In genomic region chr9:134864821-134865190, GRCh38 we compare ENCODE assay signal across 22 cellular contexts. TPM values are rescaled to one million over a fixed set of nuclear protein-coding genes. Genes with fewer than 3 reads are reported as not detected.
DNase-seq lines count a peak whose midpoint lies in the region; ATAC-seq, FAIRE-seq and TF ChIP-seq lines count a peak whose summit lies in the region.
"Had no signal": no experiment of that assay in that cellular context is flagged by ENCODE, and none has a peak within 500 bp of the region (broad histone marks: within the 10 kb centered on the region; RNA-seq: fewer than 3 reads in every experiment).

No MANE protein-coding gene starts in this region.

- no peak overlapping the region for H3K27ac Mint-ChIP-seq in activated naive CD8-positive, alpha-beta T cell treated with anti-CD3 and anti-CD28 coated beads, Interleukin-2, amount 50 U/mL, for 24 hours
- H3K27ac Mint-ChIP-seq: CD4-positive, CD25-positive, alpha-beta regulatory T cell had no signal

- H3K9ac ChIP-seq in mesendoderm (ENCODE audit: low read length): no peak overlapping the region

- no peak overlapping the region for H3K4me3 Mint-ChIP-seq in activated naive CD8-positive, alpha-beta T cell treated with anti-CD3 and anti-CD28 coated beads, Interleukin-2, amount 50 U/mL, for 24 hours
- H3K4me3 Mint-ChIP-seq: CD4-positive, CD25-positive, alpha-beta regulatory T cell had no signal

- no peaks in the 10 kb centered on the region for H3K9me3 ChIP-seq in lower lobe of right lung
- peaks cover 0 to 2% (median 0%) of the 10 kb centered on the region in 8 donors for H3K9me3 ChIP-seq in spleen

- no peaks in the 10 kb centered on the region for H3K4me1 Mint-ChIP-seq in activated naive CD8-positive, alpha-beta T cell treated with anti-CD3 and anti-CD28 coated beads, Interleukin-2, amount 50 U/mL, for 24 hours
- H3K4me1 Mint-ChIP-seq: CD4-positive, CD25-positive, alpha-beta regulatory T cell had no signal

- intact Hi-C loops in cardiac septum (cut with DNase I) (no loop called here), left cardiac atrium (cut with DNase I) (no loop called here), lower lobe of right lung (cut with DNase I) (no loop called here), spleen (cut with DNase I; ENCODE audit: low total_unique reads) (no loop called here)

- no peak overlapping the region for H2AK5ac ChIP-seq in mesendoderm (ENCODE audit: low read length)

- H3K36me3 Mint-ChIP-seq in activated naive CD8-positive, alpha-beta T cell treated with anti-CD3 and anti-CD28 coated beads, Interleukin-2, amount 50 U/mL, for 24 hours (ENCODE audit: low read depth): no peaks in the 10 kb centered on the region
- H3K36me3 Mint-ChIP-seq: CD4-positive, CD25-positive, alpha-beta regulatory T cell had no signal

- FAIRE-seq in GM19239 (lab: Jason Lieb, UNC): no peak
- FAIRE-seq: D721Med, H1 had no signal

- H3K18ac ChIP-seq in mesendoderm (ENCODE audit: low read length): no peak overlapping the region

- H3K27me3 ChIP-seq in lower lobe of right lung (ENCODE audit: low read depth) (no peaks in the 10 kb centered on the region), spleen (replicated peaks in 1 of 7) (peaks cover 0 to 23% (median 0%) of the 10 kb centered on the region in 7 donors), mesendoderm (ENCODE audit: insufficient read depth, low read length, poor library complexity) (no peaks in the 10 kb centered on the region)

- no peak overlapping the region for H3K27ac ChIP-seq in lower lobe of right lung
- H3K27ac ChIP-seq in spleen: peak overlapping the region in 5 of 8 donors; percentile 74 to 82 (median 79)
- H3K27ac ChIP-seq in mesendoderm (ENCODE audit: low read depth, low read length): no peak overlapping the region
- H3K27ac ChIP-seq: PC-9 had no signal

- H2BK5ac ChIP-seq in mesendoderm (ENCODE audit: low read length): no peak overlapping the region

- no peaks in the 10 kb centered on the region for H3K36me3 ChIP-seq in lower lobe of right lung
- no peaks in the 10 kb centered on the region for H3K36me3 ChIP-seq in spleen
- H3K36me3 ChIP-seq in mesendoderm (ENCODE audit: control insufficient read depth, insufficient read depth, low read length): no peaks in the 10 kb centered on the region

- ATAC-seq in left cardiac atrium: no peak
- ATAC-seq in lower lobe of right lung: no peak
- no peak for ATAC-seq in activated naive CD8-positive, alpha-beta T cell treated with anti-CD3 and anti-CD28 coated beads, Interleukin-2, amount 50 U/mL, for 24 hours

- no peak overlapping the region for H3K4me3 ChIP-seq in lower lobe of right lung
- no peak overlapping the region for H3K4me3 ChIP-seq in spleen
- no peak overlapping the region for H3K4me3 ChIP-seq in mesendoderm (ENCODE audit: low read length)
- H3K4me3 ChIP-seq: PC-9 had no signal

- no peak for TF ChIP-seq CTCF in lower lobe of right lung (IDR thresholded peaks at IDR 0.05)
- no peak for TF ChIP-seq CTCF in spleen (IDR thresholded peaks at IDR 0.05 in 8 of 11, conservative IDR thresholded peaks at IDR 0.05 in 3 of 11)

- no peaks in the 10 kb centered on the region for H3K9me3 Mint-ChIP-seq in activated naive CD8-positive, alpha-beta T cell treated with anti-CD3 and anti-CD28 coated beads, Interleukin-2, amount 50 U/mL, for 24 hours

- no peak overlapping the region for H4K8ac ChIP-seq in mesendoderm (ENCODE audit: low read depth, low read length)

- H2BK15ac ChIP-seq in mesendoderm (replicated peaks; ENCODE audit: low read depth): no peak overlapping the region

- H3K4me1 ChIP-seq in lower lobe of right lung (no peaks in the 10 kb centered on the region), spleen (peaks cover 0 to 9% (median 0%) of the 10 kb centered on the region in 6 donors), mesendoderm (ENCODE audit: control insufficient read depth, low read depth, low read length) (no peaks in the 10 kb centered on the region)

- no peak overlapping the region for H2BK120ac ChIP-seq in mesendoderm (ENCODE audit: low read depth, low read length)

- DNase-seq in cardiac septum (ENCODE audit: low spot score): peak; percentile 9
- DNase-seq in left cardiac atrium: no peak
- peak; percentile 34 for DNase-seq in lower lobe of right lung
- peak; percentile 51 for DNase-seq in spleen
- no peak for DNase-seq in activated naive CD8-positive, alpha-beta T cell treated with anti-CD3 and anti-CD28 coated beads, Interleukin-2, amount 50 U/mL, for 24 hours
- no peak for DNase-seq in GM19239 (ENCODE audit: insufficient read length, low spot score)
- no peak for DNase-seq in mesendoderm
- DNase-seq: CD4-positive, CD25-positive, alpha-beta regulatory T cell; NCI-H1048; NCI-H1417; NCI-H1694; NCI-H2029 treated with DMSO at 0.1 percent for 48 hours; NCI-H526; PC-9 had no signal

- 87 to 96% (median 94%) methylated on average over 12 to 13 of the region's 13 CpGs; no CpG with 5 or more reads in 1 of the 5 donors for WGBS in spleen, 5 donors
- WGBS in mesendoderm (ENCODE audit: extremely low coverage, insufficient coverage, low lambda C conversion rate): no CpG with 5 or more reads among the region's 13 CpGs

- H3K79me1 ChIP-seq in mesendoderm (ENCODE audit: low read length): no peaks in the 10 kb centered on the region

- H3K23ac ChIP-seq in mesendoderm (ENCODE audit: low read length): no peak overlapping the region

- H3K4me2 ChIP-seq in mesendoderm (ENCODE audit: low read length): no peak overlapping the region
- H3K4me2 ChIP-seq: PC-9 had no signal

- no peak overlapping the region for H4K5ac ChIP-seq in mesendoderm (ENCODE audit: low read length)

- peaks cover 1% of the 10 kb centered on the region for H3K27me3 Mint-ChIP-seq in activated naive CD8-positive, alpha-beta T cell treated with anti-CD3 and anti-CD28 coated beads, Interleukin-2, amount 50 U/mL, for 24 hours
- H3K27me3 Mint-ChIP-seq: CD4-positive, CD25-positive, alpha-beta regulatory T cell had no signal

- no peak overlapping the region for H3K4ac ChIP-seq in mesendoderm (ENCODE audit: low read depth, low read length)

- no peak overlapping the region for H3K56ac ChIP-seq in mesendoderm (ENCODE audit: low read length)

- no peaks in the 10 kb centered on the region for H3K79me2 ChIP-seq in mesendoderm (ENCODE audit: control insufficient read depth, insufficient read depth, low read length)

- no peak for TF ChIP-seq POLR2A in spleen (IDR thresholded peaks at IDR 0.05)

RNA-seq across cellular contexts. Expression of gene FCN2, which starts 15.8 kb away (rescaled TPM):
- total RNA-seq in cardiac septum (not detected), left cardiac atrium (1 to 10 TPM in 1 of 2 donors, not detected in 1; 2.0 TPM), lower lobe of right lung (not detected), spleen (1 to 10 TPM in 4 of 7 donors, under 1 TPM in 2, not detected in 1; 0.65 to 7.6 (median 1.9) TPM)
- 1 to 10 TPM in 2 of 3 donors, under 1 TPM in 1; 0.38 to 3.7 (median 1.0) TPM for polyA plus RNA-seq in spleen
- not detected for polyA plus RNA-seq in mesendoderm (2013, experiment 1 of 2)
- polyA plus RNA-seq in mesendoderm (2013, experiment 2 of 2): not detected
- total RNA-seq: A172; CD4-positive, CD25-positive, alpha-beta regulatory T cell; G401; H1; HT-29; PC-9; RPMI7951; SK-MEL-5 had no signal
- polyA plus RNA-seq: BJ; CD4-positive, CD25-positive, alpha-beta regulatory T cell; H1 had no signal

RNA-seq across cellular contexts. Expression of gene FCN1, which starts 52.9 kb away (rescaled TPM):
- total RNA-seq in cardiac septum (5.3 TPM), left cardiac atrium (10 to 100 TPM in 1 of 2 donors, 1 to 10 TPM in 1; 5.7 to 12.0 TPM), lower lobe of right lung (84.4 TPM), spleen (100 to 1,000 TPM in 3 of 7 donors, 10 to 100 TPM in 4; 33.1 to 209 (median 77.5) TPM)
- polyA plus RNA-seq in spleen: 10 to 100 TPM in 2 of 3 donors, 1 to 10 TPM in 1; 5.2 to 30.0 (median 21.9) TPM
- not detected for polyA plus RNA-seq in mesendoderm (2013, experiment 1 of 2)
- polyA plus RNA-seq in mesendoderm (2013, experiment 2 of 2): not detected
- total RNA-seq: A172; CD4-positive, CD25-positive, alpha-beta regulatory T cell; G401; H1; HT-29; PC-9; RPMI7951; SK-MEL-5 had no signal
- polyA plus RNA-seq: BJ, H1 had no signal

Comparison
In these comparisons a context has a peak if more than half of its experiments do, and no peak if none do; other contexts are left out.
1. DNase-seq: peak in cardiac septum (single experiment), lower lobe of right lung (single experiment) and spleen (single experiment); none in left cardiac atrium (single experiment), activated naive CD8-positive, alpha-beta T cell treated with anti-CD3 and anti-CD28 coated beads, Interleukin-2, amount 50 U/mL, for 24 hours (single experiment), GM19239 (single experiment) and mesendoderm (single experiment).
2. H3K27ac ChIP-seq: peak in spleen (5 of 8); none in lower lobe of right lung (single experiment) and mesendoderm (single experiment).